1 cellular context compared by ENCODE assay signal in genomic region chr13:56953965-56954364, GRCh38.
TF ChIP-seq lines count a peak whose summit lies in the region.

No MANE protein-coding gene starts in this region.

TF ChIP-seq in HepG2, 621 proteins besides CTCF, POLR2A, EP300 and RAD21 (continued from another document):
- TF ChIP-seq ZHX1 (CRISPR knock-in tag; IDR thresholded peaks at IDR 0.05; ENCODE audit: low read depth) (no peak), EZH2 (conservative IDR thresholded peaks at IDR 0.05; ENCODE audit: low read depth, low read length) (no peak), ETV6 (CRISPR knock-in tag; conservative IDR thresholded peaks at IDR 0.05) (no peak), NFE2L2 (IDR thresholded peaks at IDR 0.05; ENCODE audit: low read length) (0 out of 2 replicates have a peak, but pooled peaks have one; percentile 13)
- TF ChIP-seq, protein P1, sequence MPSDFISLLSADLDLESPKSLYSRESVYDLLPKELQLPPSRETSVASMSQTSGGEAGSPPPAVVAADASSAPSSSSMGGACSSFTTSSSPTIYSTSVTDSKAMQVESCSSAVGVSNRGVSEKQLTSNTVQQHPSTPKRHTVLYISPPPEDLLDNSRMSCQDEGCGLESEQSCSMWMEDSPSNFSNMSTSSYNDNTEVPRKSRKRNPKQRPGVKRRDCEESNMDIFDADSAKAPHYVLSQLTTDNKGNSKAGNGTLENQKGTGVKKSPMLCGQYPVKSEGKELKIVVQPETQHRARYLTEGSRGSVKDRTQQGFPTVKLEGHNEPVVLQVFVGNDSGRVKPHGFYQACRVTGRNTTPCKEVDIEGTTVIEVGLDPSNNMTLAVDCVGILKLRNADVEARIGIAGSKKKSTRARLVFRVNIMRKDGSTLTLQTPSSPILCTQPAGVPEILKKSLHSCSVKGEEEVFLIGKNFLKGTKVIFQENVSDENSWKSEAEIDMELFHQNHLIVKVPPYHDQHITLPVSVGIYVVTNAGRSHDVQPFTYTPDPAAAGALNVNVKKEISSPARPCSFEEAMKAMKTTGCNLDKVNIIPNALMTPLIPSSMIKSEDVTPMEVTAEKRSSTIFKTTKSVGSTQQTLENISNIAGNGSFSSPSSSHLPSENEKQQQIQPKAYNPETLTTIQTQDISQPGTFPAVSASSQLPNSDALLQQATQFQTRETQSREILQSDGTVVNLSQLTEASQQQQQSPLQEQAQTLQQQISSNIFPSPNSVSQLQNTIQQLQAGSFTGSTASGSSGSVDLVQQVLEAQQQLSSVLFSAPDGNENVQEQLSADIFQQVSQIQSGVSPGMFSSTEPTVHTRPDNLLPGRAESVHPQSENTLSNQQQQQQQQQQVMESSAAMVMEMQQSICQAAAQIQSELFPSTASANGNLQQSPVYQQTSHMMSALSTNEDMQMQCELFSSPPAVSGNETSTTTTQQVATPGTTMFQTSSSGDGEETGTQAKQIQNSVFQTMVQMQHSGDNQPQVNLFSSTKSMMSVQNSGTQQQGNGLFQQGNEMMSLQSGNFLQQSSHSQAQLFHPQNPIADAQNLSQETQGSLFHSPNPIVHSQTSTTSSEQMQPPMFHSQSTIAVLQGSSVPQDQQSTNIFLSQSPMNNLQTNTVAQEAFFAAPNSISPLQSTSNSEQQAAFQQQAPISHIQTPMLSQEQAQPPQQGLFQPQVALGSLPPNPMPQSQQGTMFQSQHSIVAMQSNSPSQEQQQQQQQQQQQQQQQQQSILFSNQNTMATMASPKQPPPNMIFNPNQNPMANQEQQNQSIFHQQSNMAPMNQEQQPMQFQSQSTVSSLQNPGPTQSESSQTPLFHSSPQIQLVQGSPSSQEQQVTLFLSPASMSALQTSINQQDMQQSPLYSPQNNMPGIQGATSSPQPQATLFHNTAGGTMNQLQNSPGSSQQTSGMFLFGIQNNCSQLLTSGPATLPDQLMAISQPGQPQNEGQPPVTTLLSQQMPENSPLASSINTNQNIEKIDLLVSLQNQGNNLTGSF (CRISPR knock-in tag; IDR thresholded peaks at IDR 0.05), result no peak
TF ChIP-seq in HepG2: peak in this region for 1.
